ENCODE assay signal across 8 cellular contexts in the genomic region with DNA sequence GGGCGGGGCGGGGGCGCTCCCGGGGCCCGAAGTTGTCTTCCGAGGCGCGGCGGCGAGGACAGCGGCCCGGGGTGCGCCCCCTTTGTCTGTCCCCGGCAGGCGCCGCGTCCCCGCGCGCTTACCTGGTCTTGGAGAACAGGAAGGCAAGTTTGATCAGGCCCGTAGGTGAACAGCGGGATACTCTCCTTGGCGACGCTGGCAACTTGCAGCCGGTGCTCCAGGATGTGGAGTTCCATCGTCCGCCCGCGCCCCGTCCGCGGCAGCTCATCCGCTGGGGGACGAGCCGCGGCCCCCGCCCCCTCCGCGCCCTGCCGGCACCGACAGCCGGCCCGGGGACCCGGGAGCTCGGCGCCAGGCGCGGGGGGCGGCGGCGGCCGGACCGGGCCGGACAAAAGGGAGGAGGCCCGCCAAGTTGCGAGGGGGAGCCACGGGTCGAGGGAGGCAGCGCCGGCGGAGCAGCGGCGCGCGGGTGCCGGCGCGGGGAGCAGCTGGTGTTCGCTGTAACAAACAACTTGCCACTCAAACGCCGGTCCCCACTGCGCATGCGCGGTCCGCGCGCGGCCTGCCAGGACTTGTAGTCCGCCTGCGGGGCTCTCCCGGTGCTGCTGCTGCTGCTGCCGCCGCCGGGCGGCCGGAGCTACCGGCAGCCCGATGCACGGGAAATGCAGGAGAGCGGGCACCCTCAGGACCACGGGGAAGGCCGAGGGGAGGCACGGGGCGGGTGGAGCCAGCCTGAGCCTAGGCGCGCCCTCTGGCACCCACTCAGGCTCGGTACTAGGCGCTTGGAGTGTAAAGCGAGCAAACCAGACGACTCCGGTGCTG. TPM values are rescaled to one million over a fixed set of nuclear protein-coding genes. Genes with fewer than 3 reads are reported as not detected.
DNase-seq lines count a peak whose midpoint lies in the region; TF ChIP-seq lines count a peak whose summit lies in the region.

No MANE protein-coding gene starts in this region.

- peaks cover 3% of the 10 kb centered on the region for H3F3A ChIP-seq in SK-N-SH (replicated peaks; ENCODE audit: insufficient read depth)

- peak overlapping the region; percentile 67 for H3K9ac ChIP-seq in SK-N-SH

- TF ChIP-seq EP300 in SK-N-SH (IDR thresholded peaks at IDR 0.05; ENCODE audit: borderline replicate concordance in 1 of 2, low read depth in 1 of 2, low read length in 1 of 2), result no peak

- H3K9me3 Mint-ChIP-seq in HFFc6 (no peaks in the 10 kb centered on the region), osteocyte (ENCODE audit: unreplicated experiment) (no peaks in the 10 kb centered on the region)
- no peaks in the 10 kb centered on the region for H3K9me3 Mint-ChIP-seq in activated naive CD8-positive, alpha-beta T cell (ENCODE audit: low read depth)

- WGBS in SK-N-SH (ENCODE audit: low lambda C conversion rate), result 3% methylated on average over 66 of the region's 101 CpGs
- 1% methylated on average over 99 of the region's 101 CpGs for WGBS in thymus

- H3K4me2 ChIP-seq in SK-N-SH, result peak overlapping the region; percentile 100

- H3K36me3 ChIP-seq in SK-N-SH (replicated peaks in 1 of 2; ENCODE audit: control insufficient read depth in 1 of 2, insufficient read depth in 2 of 2, low read length in 1 of 2), result no peaks in the 10 kb centered on the region
- H3K36me3 ChIP-seq in thymus (ENCODE audit: control insufficient read depth, insufficient read depth), result peaks cover 1% of the 10 kb centered on the region

- peak; percentile 26 for TF ChIP-seq CTCF in GM10248 (IDR thresholded peaks at IDR 0.05; ENCODE audit: control extremely low read depth, extremely low read depth, low read depth, missing control alignments)
- TF ChIP-seq CTCF in HFFc6 (IDR thresholded peaks at IDR 0.05), result no peak; the same call in none of the 2 replicates
- TF ChIP-seq CTCF in NB4 (IDR thresholded peaks at IDR 0.05; ENCODE audit: low read depth, low read length), result peak; percentile 23
- TF ChIP-seq CTCF in SK-N-SH (IDR thresholded peaks at IDR 0.05), result peak; percentile 43
- peak; percentile 36 for TF ChIP-seq CTCF in osteocyte (IDR thresholded peaks at IDR 0.05)

- H3K9me3 ChIP-seq in SK-N-SH (no peaks in the 10 kb centered on the region), thymus (ENCODE audit: control insufficient read depth) (no peaks in the 10 kb centered on the region)

- no peaks in the 10 kb centered on the region for H3K27me3 ChIP-seq in SK-N-SH (ENCODE audit: insufficient read depth)
- H3K27me3 ChIP-seq in thymus (ENCODE audit: control insufficient read depth, insufficient read depth), result no peaks in the 10 kb centered on the region

- H2AFZ ChIP-seq in SK-N-SH (ENCODE audit: low read depth), result peak overlapping the region; percentile 95; the same call in 1 of the 2 replicates

- intact Hi-C loops in head of caudate nucleus (cut with DNase I), result no loop called here

- H3K27ac Mint-ChIP-seq in HFFc6, result 0 out of 2 replicates have a peak overlapping the region, but pooled peaks have one; percentile 31
- H3K27ac Mint-ChIP-seq in activated naive CD8-positive, alpha-beta T cell, result no peak overlapping the region
- H3K27ac Mint-ChIP-seq in osteocyte (ENCODE audit: unreplicated experiment), result no peak overlapping the region

- H3K79me2 ChIP-seq in SK-N-SH (ENCODE audit: insufficient read depth), result peaks cover 39% of the 10 kb centered on the region

- DNase-seq in GM10248 (ENCODE audit: extremely low spot score) (peak; percentile 94), HFFc6 (peak; percentile 95), NB4 (ENCODE audit: low read depth) (peak; percentile 98), SK-N-SH (peak; percentile 97), head of caudate nucleus (peak; percentile 95 to 100 (median 99)), osteocyte (ENCODE audit: extremely low spot score, unreplicated experiment) (peak; percentile 99)

- POLR2A ChIA-PET in GM10248 (lab: Yijun Ruan, JAX) (interaction anchor here (0.6 kb wide), 1 partner anchor 18 kb away, joined by 4 read pairs; no protein-coding TSS in a partner anchor), SK-N-SH (lab: Yijun Ruan, JAX) (interaction anchor here (0.7 kb wide), 1 partner anchor 115 kb away, joined by 3 read pairs; no protein-coding TSS in a partner anchor)

- H3K4me3 Mint-ChIP-seq in HFFc6, result peak overlapping the region; percentile 78
- H3K4me3 Mint-ChIP-seq in activated naive CD8-positive, alpha-beta T cell, result peak overlapping the region; percentile 77
- H3K4me3 Mint-ChIP-seq in osteocyte (ENCODE audit: unreplicated experiment), result peak overlapping the region; percentile 78

- H4K20me1 ChIP-seq in SK-N-SH (ENCODE audit: insufficient read depth), result peaks cover 31% of the 10 kb centered on the region

- H3K9me2 ChIP-seq in SK-N-SH, result no peaks in the 10 kb centered on the region

- TF ChIP-seq RAD21 in SK-N-SH (IDR thresholded peaks at IDR 0.05; ENCODE audit: low read length), result no peak

- no peak for TF ChIP-seq POLR2A in NB4 (IDR thresholded peaks at IDR 0.05; ENCODE audit: extremely low read depth, insufficient read length)

- CTCF ChIA-PET in GM10248 (lab: Yijun Ruan, JAX) (interaction anchor here (0.6 to 2.1 kb wide), 5 partner anchors 22 to 139 kb away, joined by 3 to 7 read pairs (median 3); no protein-coding TSS in a partner anchor), SK-N-SH (lab: Yijun Ruan, JAX) (interaction anchor here (0.7 to 1.1 kb wide), 4 partner anchors 9 to 278 kb away, joined by 3 to 4 read pairs (median 3); no protein-coding TSS in a partner anchor)

- H3K4me1 ChIP-seq in SK-N-SH (ENCODE audit: control insufficient read depth in 1 of 2, insufficient read depth in 2 of 2, low read depth in 1 of 2, low read length in 1 of 2) (peaks cover 7 to 8% of the 10 kb centered on the region in 2 experiments; a peak in 1 of 4 replicates), thymus (ENCODE audit: control insufficient read depth, insufficient read depth, low read length) (peaks cover 4% of the 10 kb centered on the region)

- H3K4me3 ChIP-seq in NB4 (ENCODE audit: low read depth, low read length) (peak overlapping the region; percentile 47), SK-N-SH (ENCODE audit: low read depth in 2 of 2, low read length in 1 of 2) (peak overlapping the region; percentile 58 to 77), thymus (ENCODE audit: low read length) (peak overlapping the region; percentile 77)

- H3K4me1 Mint-ChIP-seq in HFFc6 (ENCODE audit: low read depth) (peaks cover 15% of the 10 kb centered on the region), osteocyte (ENCODE audit: unreplicated experiment) (peaks cover 23% of the 10 kb centered on the region)
- peaks cover 13% of the 10 kb centered on the region for H3K4me1 Mint-ChIP-seq in activated naive CD8-positive, alpha-beta T cell (ENCODE audit: low read depth)

- H3K27me3 Mint-ChIP-seq in HFFc6 (ENCODE audit: insufficient read depth) (peaks cover 3% of the 10 kb centered on the region; the same call in 1 of the 2 replicates), osteocyte (ENCODE audit: unreplicated experiment) (no peaks in the 10 kb centered on the region)
- no peaks in the 10 kb centered on the region for H3K27me3 Mint-ChIP-seq in activated naive CD8-positive, alpha-beta T cell

- H3K27ac ChIP-seq in SK-N-SH (ENCODE audit: low read depth in 2 of 2, low read length in 1 of 2) (peak overlapping the region in 1 of 2 experiments; percentile 48; a peak in 1 of 4 replicates), thymus (ENCODE audit: low read depth) (peak overlapping the region; percentile 53)

- H3K36me3 Mint-ChIP-seq in HFFc6 (ENCODE audit: low read depth), result no peaks in the 10 kb centered on the region
- peaks cover 2% of the 10 kb centered on the region for H3K36me3 Mint-ChIP-seq in activated naive CD8-positive, alpha-beta T cell
- H3K36me3 Mint-ChIP-seq in osteocyte (ENCODE audit: unreplicated experiment), result peaks cover 4% of the 10 kb centered on the region

TF ChIP-seq in SK-N-SH, 30 proteins besides CTCF, POLR2A, EP300 and RAD21 (continues in another document):
- TF ChIP-seq TAF1 (IDR thresholded peaks at IDR 0.05; ENCODE audit: borderline replicate concordance, low read depth, low read length), result peak; percentile 72
- TF ChIP-seq NFIC (IDR thresholded peaks at IDR 0.05; ENCODE audit: borderline replicate concordance), result no peak
- no peak for TF ChIP-seq TCF12 (IDR thresholded peaks at IDR 0.05)
- no peak for TF ChIP-seq RCOR1 (IDR thresholded peaks at IDR 0.05; ENCODE audit: low read length)
- no peak for TF ChIP-seq SMC3 (IDR thresholded peaks at IDR 0.05; ENCODE audit: low read depth, low read length)
- TF ChIP-seq POLR2AphosphoS5 (IDR thresholded peaks at IDR 0.05; ENCODE audit: low read depth, low read length), result no peak; the same call in 1 of the 2 replicates
- TF ChIP-seq, protein P1, sequence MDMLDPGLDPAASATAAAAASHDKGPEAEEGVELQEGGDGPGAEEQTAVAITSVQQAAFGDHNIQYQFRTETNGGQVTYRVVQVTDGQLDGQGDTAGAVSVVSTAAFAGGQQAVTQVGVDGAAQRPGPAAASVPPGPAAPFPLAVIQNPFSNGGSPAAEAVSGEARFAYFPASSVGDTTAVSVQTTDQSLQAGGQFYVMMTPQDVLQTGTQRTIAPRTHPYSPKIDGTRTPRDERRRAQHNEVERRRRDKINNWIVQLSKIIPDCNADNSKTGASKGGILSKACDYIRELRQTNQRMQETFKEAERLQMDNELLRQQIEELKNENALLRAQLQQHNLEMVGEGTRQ (IDR thresholded peaks at IDR 0.05; ENCODE audit: borderline replicate concordance, low read depth, low read length), result no peak
- TF ChIP-seq GATA2 (CRISPR knock-in tag; IDR thresholded peaks at IDR 0.05), result no peak
- no peak for TF ChIP-seq ELF1 (IDR thresholded peaks at IDR 0.05)
- TF ChIP-seq TEAD4 (IDR thresholded peaks at IDR 0.05; ENCODE audit: borderline replicate concordance, insufficient read depth), result 0 out of 2 replicates have a peak, but pooled peaks have one; percentile 17

RNA-seq across cellular contexts. Expression of a gene that starts 35.6 kb away (rescaled TPM):
- not detected for total RNA-seq in HFFc6 (2021; fragmentation: NEBNext Ultra II Directional; extraction: Animal tissue kit (Norgen Biotek cat#: 25700))
- polyA plus RNA-seq in SK-N-SH (2012; rRNA removed) (not detected in 2 replicates), thymus (0.27 TPM)
- not detected in 2 replicates for polyA plus RNA-seq in SK-N-SH (2012; cell fraction: cytosol; rRNA removed)
- polyA plus RNA-seq in SK-N-SH (2012; cell fraction: nucleus; rRNA removed), result not detected in 2 replicates
- total RNA-seq in osteocyte, result not detected in 2 replicates

RNA-seq across cellular contexts. Expression of a gene that starts 52.2 kb away (rescaled TPM):
- total RNA-seq in HFFc6 (2021; fragmentation: NEBNext Ultra II Directional; extraction: Animal tissue kit (Norgen Biotek cat#: 25700)), result under 1 TPM in 4 of 6 experiments, not detected in 2; 0.51 to 0.87 (median 0.61) TPM
- polyA plus RNA-seq in SK-N-SH (2012; rRNA removed) (not detected in 2 replicates), thymus (30.7 TPM)
- not detected in 2 replicates for polyA plus RNA-seq in SK-N-SH (2012; cell fraction: cytosol; rRNA removed)
- not detected in 2 replicates for polyA plus RNA-seq in SK-N-SH (2012; cell fraction: nucleus; rRNA removed)
- total RNA-seq in osteocyte, result not detected in 2 replicates
